In the genomic region with DNA sequence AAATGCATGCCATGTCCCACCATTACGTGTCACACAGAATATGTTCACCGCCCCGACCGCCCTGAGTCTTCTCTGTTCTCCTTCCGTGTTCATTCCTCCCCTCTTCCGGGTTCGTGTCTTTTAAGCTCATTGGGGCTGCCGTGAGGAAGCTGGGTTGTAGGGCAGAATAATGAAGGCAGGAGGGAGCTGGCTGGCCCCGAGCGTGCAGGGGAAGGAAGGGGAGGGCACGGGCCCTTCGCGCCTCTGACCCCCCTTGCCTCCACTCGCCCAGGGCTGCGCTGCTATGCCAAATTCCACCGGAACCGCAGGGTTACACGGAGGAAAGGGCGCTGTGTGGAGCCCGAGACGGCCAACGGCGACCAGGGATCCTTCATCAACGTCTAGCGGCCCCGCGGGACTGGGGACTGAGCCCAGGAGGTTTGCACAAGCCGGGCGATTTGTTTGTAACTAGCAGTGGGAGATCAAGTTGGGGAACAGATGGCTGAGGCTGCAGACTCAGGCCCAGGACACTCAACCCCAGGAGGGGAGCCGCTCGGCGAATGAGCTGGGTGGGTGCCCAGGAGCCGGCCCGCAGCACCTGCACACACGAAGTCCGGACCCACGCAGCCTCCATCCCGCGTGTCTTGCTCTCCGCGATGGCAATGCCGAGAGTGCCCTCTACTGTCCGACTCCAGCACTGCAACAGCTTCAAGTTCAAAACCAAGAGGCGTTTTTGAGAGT, we compare ENCODE assay signal across 1 cellular context.
TF ChIP-seq lines count a peak whose summit lies in the region.

No MANE protein-coding gene starts in this region.

TF ChIP-seq in endothelial cell of umbilical vein, 7 proteins besides CTCF, POLR2A, EP300 and RAD21 (continued from another document):
- no peak for TF ChIP-seq EZH2 (IDR thresholded peaks at IDR 0.05; ENCODE audit: borderline replicate concordance, low read depth, low read length, severe bottlenecking)
- TF ChIP-seq POLR2AphosphoS5 (IDR thresholded peaks at IDR 0.05; ENCODE audit: insufficient read depth, low read depth, low read length), result no peak
- peak; percentile 34 for TF ChIP-seq MYC (IDR thresholded peaks at IDR 0.05; ENCODE audit: low read depth, low read length)
TF ChIP-seq in endothelial cell of umbilical vein: peak in this region for 1.
